In the genomic region with DNA sequence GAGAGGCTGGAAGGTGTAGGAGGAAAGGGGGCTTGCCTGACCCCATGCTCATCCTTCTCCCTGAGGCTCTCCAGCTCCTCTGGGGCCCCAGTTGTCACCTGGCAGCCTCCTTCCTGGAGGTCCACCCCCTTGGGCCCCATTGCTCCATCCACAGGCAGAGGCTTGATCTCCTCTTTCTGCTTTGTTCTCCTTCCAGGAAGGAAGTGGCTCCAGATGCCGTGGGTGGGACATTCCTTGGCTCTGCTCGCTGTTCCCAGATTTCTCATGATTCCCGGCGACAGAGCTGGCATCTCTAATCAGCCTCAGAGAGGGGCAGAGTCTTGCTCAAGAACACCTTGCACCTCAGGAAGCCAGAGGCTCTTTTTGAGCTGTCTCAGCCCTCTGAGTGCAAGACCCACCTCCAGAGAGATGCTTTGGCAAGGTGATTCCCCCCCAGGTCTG, we compare ENCODE assay signal across 8 cellular contexts. TPM values are rescaled to one million over a fixed set of nuclear protein-coding genes. Genes with fewer than 3 reads are reported as not detected.
DNase-seq lines count a peak whose midpoint lies in the region; ATAC-seq and TF ChIP-seq lines count a peak whose summit lies in the region.
"Had no signal": no experiment of that assay in that cellular context is flagged by ENCODE, and none has a peak within 500 bp of the region (broad histone marks: within the 10 kb centered on the region; RNA-seq: fewer than 3 reads in every experiment).

No MANE protein-coding gene starts in this region.

- peaks cover 7% of the 10 kb centered on the region for H3K36me3 Mint-ChIP-seq in activated T-helper 2 cell treated with anti-CD3 and anti-CD28 coated beads, Interferon-gamma antibody, Interleukin-2, Interleukin-4, amounts not matched to agents 10 μg/mL and 5 μg/mL and 100 μg/mL, durations not matched to agents 14 hours and 24 hours and 36 hours (ENCODE audit: low read depth)
- H3K36me3 Mint-ChIP-seq in stimulated activated effector memory CD8-positive, alpha-beta T cell treated with anti-CD3 and anti-CD28 coated beads, Interleukin-12 subunit alpha, Interleukin-12 subunit beta, amount 100 ng/mL, for 72 hours = peaks cover 37% of the 10 kb centered on the region

- no peaks in the 10 kb centered on the region for H3K9me3 Mint-ChIP-seq in activated T-helper 2 cell treated with anti-CD3 and anti-CD28 coated beads, Interferon-gamma antibody, Interleukin-2, Interleukin-4, amounts not matched to agents 10 μg/mL and 5 μg/mL and 100 μg/mL, durations not matched to agents 14 hours and 24 hours and 36 hours
- no peaks in the 10 kb centered on the region for H3K9me3 Mint-ChIP-seq in stimulated activated effector memory CD8-positive, alpha-beta T cell treated with anti-CD3 and anti-CD28 coated beads, Interleukin-12 subunit alpha, Interleukin-12 subunit beta, amount 100 ng/mL, for 72 hours

- intact Hi-C loops in activated T-helper 2 cell treated with anti-CD3 and anti-CD28 coated beads, Interferon-gamma antibody, Interleukin-2, Interleukin-4, amounts not matched to agents 10 μg/mL and 5 μg/mL and 100 μg/mL, durations not matched to agents 14 hours and 24 hours and 36 hours (cut with micrococcal nuclease) = no loop called here
- intact Hi-C loops in right cardiac atrium (cut with DNase I) (loop anchor here (2.0 to 10.0 kb wide), 8 partner anchors 20 to 232 kb away; a partner anchor contains a TSS), PC-9 (cut with micrococcal nuclease; ENCODE audit: unreplicated experiment) (no loop called here)

- no peaks in the 10 kb centered on the region for H3K9me3 ChIP-seq in right cardiac atrium (ENCODE audit: control insufficient read depth, low read length)
- H3K9me3 ChIP-seq in PC-9 (ENCODE audit: insufficient read depth, low read depth) = no peaks in the 10 kb centered on the region

- no TSS peak for BruUV-seq in PC-9 (replicated peaks; lab: Mats Ljungman, UMichigan)

- peak overlapping the region; percentile 59 for H3K27ac Mint-ChIP-seq in activated T-helper 2 cell treated with anti-CD3 and anti-CD28 coated beads, Interferon-gamma antibody, Interleukin-2, Interleukin-4, amounts not matched to agents 10 μg/mL and 5 μg/mL and 100 μg/mL, durations not matched to agents 14 hours and 24 hours and 36 hours
- H3K27ac Mint-ChIP-seq in stimulated activated effector memory CD8-positive, alpha-beta T cell treated with anti-CD3 and anti-CD28 coated beads, Interleukin-12 subunit alpha, Interleukin-12 subunit beta, amount 100 ng/mL, for 72 hours = peak overlapping the region; percentile 55

- peak; percentile 3 to 26 for ATAC-seq in right cardiac atrium
- no peak for ATAC-seq in stimulated activated effector memory CD8-positive, alpha-beta T cell treated with anti-CD3 and anti-CD28 coated beads, Interleukin-12 subunit alpha, Interleukin-12 subunit beta, amount 100 ng/mL, for 72 hours
- ATAC-seq in GM19035 (IDR thresholded peaks at IDR 0.05; ENCODE audit: unreplicated experiment) = no peak

- peaks cover 37% of the 10 kb centered on the region for H3K4me1 ChIP-seq in right cardiac atrium (ENCODE audit: control insufficient read depth, insufficient read depth, low read length)
- peaks cover 19% of the 10 kb centered on the region for H3K4me1 ChIP-seq in PC-9 (replicated peaks; ENCODE audit: insufficient read depth)

- H3K4me3 Mint-ChIP-seq in activated T-helper 2 cell treated with anti-CD3 and anti-CD28 coated beads, Interferon-gamma antibody, Interleukin-2, Interleukin-4, amounts not matched to agents 10 μg/mL and 5 μg/mL and 100 μg/mL, durations not matched to agents 14 hours and 24 hours and 36 hours (ENCODE audit: low read depth) = no peak overlapping the region
- H3K4me3 Mint-ChIP-seq in stimulated activated effector memory CD8-positive, alpha-beta T cell treated with anti-CD3 and anti-CD28 coated beads, Interleukin-12 subunit alpha, Interleukin-12 subunit beta, amount 100 ng/mL, for 72 hours = no peak overlapping the region

- H4K20me1 ChIP-seq in PC-9 (ENCODE audit: insufficient read depth) = no peaks in the 10 kb centered on the region

- H3K36me3 ChIP-seq in PC-9 (ENCODE audit: low read depth) = no peaks in the 10 kb centered on the region

- H3K27me3 Mint-ChIP-seq in activated T-helper 2 cell treated with anti-CD3 and anti-CD28 coated beads, Interferon-gamma antibody, Interleukin-2, Interleukin-4, amounts not matched to agents 10 μg/mL and 5 μg/mL and 100 μg/mL, durations not matched to agents 14 hours and 24 hours and 36 hours (ENCODE audit: low read depth) = no peaks in the 10 kb centered on the region

- H2AFZ ChIP-seq in PC-9 = no peak overlapping the region

- POLR2A ChIA-PET in PC-9 (lab: Charles Lee; ENCODE audit: unreplicated experiment) = no interaction called here

- peaks cover 19% of the 10 kb centered on the region; the same call in 1 of the 2 replicates for H3F3A ChIP-seq in PC-9 (ENCODE audit: insufficient read depth, low read depth)

- CTCF ChIA-PET in PC-9 (lab: Charles Lee) = interaction anchor here (0.6 to 0.9 kb wide), 2 partner anchors 20 to 116 kb away, joined by 3 read pairs; no protein-coding TSS in a partner anchor

- no peak overlapping the region for H3K4me2 ChIP-seq in PC-9

- H3K4me3 ChIP-seq in right cardiac atrium (ENCODE audit: low read length) (no peak overlapping the region), PC-9 (no peak overlapping the region)

- H3K27ac ChIP-seq in right cardiac atrium (ENCODE audit: low read length) = peak overlapping the region; percentile 73
- H3K27ac ChIP-seq in PC-9 = no peak overlapping the region

- H3K4me1 Mint-ChIP-seq in activated T-helper 2 cell treated with anti-CD3 and anti-CD28 coated beads, Interferon-gamma antibody, Interleukin-2, Interleukin-4, amounts not matched to agents 10 μg/mL and 5 μg/mL and 100 μg/mL, durations not matched to agents 14 hours and 24 hours and 36 hours (ENCODE audit: low read depth) = peaks cover 86% of the 10 kb centered on the region
- H3K4me1 Mint-ChIP-seq in stimulated activated effector memory CD8-positive, alpha-beta T cell treated with anti-CD3 and anti-CD28 coated beads, Interleukin-12 subunit alpha, Interleukin-12 subunit beta, amount 100 ng/mL, for 72 hours = peaks cover 81% of the 10 kb centered on the region

- no peaks in the 10 kb centered on the region for H3K9me2 ChIP-seq in PC-9 (ENCODE audit: insufficient read depth)

- 7% methylated on average over 4 of the region's 4 CpGs for WGBS in right cardiac atrium

- TF ChIP-seq CTCF in PC-9 (conservative IDR thresholded peaks at IDR 0.05) = no peak

- H3K27me3 ChIP-seq in right cardiac atrium (ENCODE audit: control insufficient read depth, insufficient read depth) (no peaks in the 10 kb centered on the region), PC-9 (ENCODE audit: insufficient read depth, low read depth) (no peaks in the 10 kb centered on the region)

- peak; percentile 74 for DNase-seq in H4 (ENCODE audit: low spot score)
- DNase-seq in activated T-helper 2 cell treated with anti-CD3 and anti-CD28 coated beads, Interferon-gamma antibody, Interleukin-2, Interleukin-4, amounts not matched to agents 10 μg/mL and 5 μg/mL and 100 μg/mL, durations not matched to agents 14 hours and 24 hours and 36 hours (ENCODE audit: low spot score) = no peak
- DNase-seq in right cardiac atrium = peak; percentile 61 to 70 (median 63)
- no peak for DNase-seq in stimulated activated effector memory CD8-positive, alpha-beta T cell treated with anti-CD3 and anti-CD28 coated beads, Interleukin-12 subunit alpha, Interleukin-12 subunit beta, amount 100 ng/mL, for 72 hours (ENCODE audit: low spot score in 2 of 2)
- no peak for DNase-seq in HUDEP-2 (lab: John Stamatoyannopoulos, UW; ENCODE audit: unreplicated experiment in 76 of 76)
- no peak for DNase-seq in PC-9
- DNase-seq: activated CD4-positive, alpha-beta T cell treated with anti-CD3 and anti-CD28 coated beads for 1 hour had no signal

- no peaks in the 10 kb centered on the region for H3K79me2 ChIP-seq in PC-9 (ENCODE audit: low read depth)

RNA-seq across cellular contexts. Expression of a gene that starts 28.5 kb away (rescaled TPM):
- not detected in 2 replicates for total RNA-seq in H4 (2014; rRNA removed; shearing (Covaris generic))
- 367 and 374 TPM in 2 replicates for total RNA-seq in activated T-helper 2 cell treated with anti-CD3 and anti-CD28 coated beads, Interferon-gamma antibody, Interleukin-2, Interleukin-4, amounts not matched to agents 10 μg/mL and 5 μg/mL and 100 μg/mL, durations not matched to agents 14 hours and 24 hours and 36 hours
- total RNA-seq in right cardiac atrium = under 1 TPM in 2 of 4 donors, not detected in 2; 0.19 to 0.20 TPM
- polyA plus RNA-seq in right cardiac atrium = 0.11 TPM
- not detected in 2 replicates for total RNA-seq in PC-9 (2021)

RNA-seq across cellular contexts. Expression of a gene that starts 35.3 kb away (rescaled TPM):
- not detected in 2 replicates for total RNA-seq in H4 (2014; rRNA removed; shearing (Covaris generic))
- 8.7 and 9.0 TPM in 2 replicates for total RNA-seq in activated T-helper 2 cell treated with anti-CD3 and anti-CD28 coated beads, Interferon-gamma antibody, Interleukin-2, Interleukin-4, amounts not matched to agents 10 μg/mL and 5 μg/mL and 100 μg/mL, durations not matched to agents 14 hours and 24 hours and 36 hours
- total RNA-seq in right cardiac atrium (under 1 TPM in 1 of 4 donors, not detected in 3; 0.14 TPM), PC-9 (2021) (17.4 and 23.5 TPM in 2 replicates)
- polyA plus RNA-seq in right cardiac atrium = not detected

Comparison
In these comparisons a context has a peak if more than half of its experiments do, and no peak if none do; other contexts are left out.
1. DNase-seq: peak in H4 (single experiment) and right cardiac atrium (3 of 3); none in activated T-helper 2 cell treated with anti-CD3 and anti-CD28 coated beads, Interferon-gamma antibody, Interleukin-2, Interleukin-4, amounts not matched to agents 10 μg/mL and 5 μg/mL and 100 μg/mL, durations not matched to agents 14 hours and 24 hours and 36 hours (single experiment), stimulated activated effector memory CD8-positive, alpha-beta T cell treated with anti-CD3 and anti-CD28 coated beads, Interleukin-12 subunit alpha, Interleukin-12 subunit beta, amount 100 ng/mL, for 72 hours (0 of 2), HUDEP-2 (0 of 76) and PC-9 (0 of 2).
2. ATAC-seq: peak in right cardiac atrium (2 of 2); none in stimulated activated effector memory CD8-positive, alpha-beta T cell treated with anti-CD3 and anti-CD28 coated beads, Interleukin-12 subunit alpha, Interleukin-12 subunit beta, amount 100 ng/mL, for 72 hours (single experiment) and GM19035 (single experiment).
3. RNA of a gene that starts 28.5 kb away (total RNA-seq): 367 to 374 TPM in activated T-helper 2 cell treated with anti-CD3 and anti-CD28 coated beads, Interferon-gamma antibody, Interleukin-2, Interleukin-4, amounts not matched to agents 10 μg/mL and 5 μg/mL and 100 μg/mL, durations not matched to agents 14 hours and 24 hours and 36 hours; 0.19 to 0.20 TPM in right cardiac atrium, not detected in H4 and not detected in PC-9; every median in the first group is over 100 times any median in the second.
4. intact Hi-C loops: an anchor here in right cardiac atrium (2.0 to 10.0 kb wide); none called in activated T-helper 2 cell treated with anti-CD3 and anti-CD28 coated beads, Interferon-gamma antibody, Interleukin-2, Interleukin-4, amounts not matched to agents 10 μg/mL and 5 μg/mL and 100 μg/mL, durations not matched to agents 14 hours and 24 hours and 36 hours and PC-9.